Comparison of ENCODE assay signal across 24 cellular contexts in the genomic region with DNA sequence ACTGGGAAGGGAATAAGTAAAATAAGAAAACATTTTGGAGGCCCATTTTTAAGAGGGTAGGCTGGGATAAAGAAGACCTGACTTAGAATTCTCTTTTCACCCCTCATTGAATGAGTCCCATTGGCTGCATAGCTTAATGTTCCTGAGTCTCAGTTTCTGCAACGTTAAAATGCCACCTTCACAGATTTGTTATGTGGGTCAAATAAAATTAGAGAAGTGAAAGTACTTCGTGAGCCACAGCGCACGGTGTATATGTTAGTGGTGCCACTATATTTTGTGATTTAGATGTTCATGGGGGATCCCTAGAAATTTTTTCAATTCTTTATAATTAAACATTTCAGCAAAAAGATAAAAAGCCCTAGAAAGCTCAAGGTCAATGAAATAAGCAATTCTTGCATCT.
A peak's percentile ranks its signal among the peaks of the same experiment; 100 is the strongest.
DNase-seq lines count a peak whose midpoint lies in the region; ATAC-seq, FAIRE-seq and TF ChIP-seq lines count a peak whose summit lies in the region.
"Had no signal": no experiment of that assay in that cellular context is flagged by ENCODE, and none has a peak within 500 bp of the region (broad histone marks: within the 10 kb centered on the region; RNA-seq: fewer than 3 reads in every experiment).

No MANE protein-coding gene starts in this region.

- peaks cover 11 to 16% (median 11%) of the 10 kb centered on the region in 3 donors for H3K4me1 Mint-ChIP-seq in naive B cell
- H3K4me1 Mint-ChIP-seq in activated CD8-positive, alpha-beta T cell treated with anti-CD3 and anti-CD28 coated beads, Interleukin-2, amount 10 ng/mL, durations not matched to agents 7 days and 5 days (ENCODE audit: low read depth), result no peaks in the 10 kb centered on the region
- H3K4me1 Mint-ChIP-seq: activated naive CD8-positive, alpha-beta T cell treated with anti-CD3 and anti-CD28 coated beads, Interleukin-2, amount 50 U/mL, for 24 hours; naive thymus-derived CD4-positive, alpha-beta T cell had no signal

- CTCF ChIA-PET in activated CD8-positive, alpha-beta T cell treated with anti-CD3 and anti-CD28 coated beads, Interleukin-2, amount 10 ng/mL, durations not matched to agents 7 days and 5 days (lab: Charles Lee), result no interaction called here

- POLR2A ChIA-PET in activated CD8-positive, alpha-beta T cell treated with anti-CD3 and anti-CD28 coated beads, Interleukin-2, amount 10 ng/mL, durations not matched to agents 7 days and 5 days (lab: Charles Lee), result no interaction called here

- H3K27ac ChIP-seq in kidney (ENCODE audit: low read depth in 2 of 2, low read length in 2 of 2), result no peak overlapping the region
- H3K27ac ChIP-seq: heart left ventricle, tibial artery, VCaP had no signal

- H3K4me3 ChIP-seq in kidney (ENCODE audit: low read length in 2 of 2), result no peak overlapping the region
- H3K4me3 ChIP-seq: heart left ventricle, tibial artery had no signal

- TF ChIP-seq CTCF in kidney (IDR thresholded peaks at IDR 0.05; ENCODE audit: borderline replicate concordance, extremely low read depth, insufficient read depth), result no peak

- no peak overlapping the region for H3K27ac Mint-ChIP-seq in naive B cell
- no peak overlapping the region for H3K27ac Mint-ChIP-seq in activated CD8-positive, alpha-beta T cell treated with anti-CD3 and anti-CD28 coated beads, Interleukin-2, amount 10 ng/mL, durations not matched to agents 7 days and 5 days
- H3K27ac Mint-ChIP-seq: activated naive CD8-positive, alpha-beta T cell treated with anti-CD3 and anti-CD28 coated beads, Interleukin-2, amount 50 U/mL, for 24 hours; CD8-positive, alpha-beta T cell; naive thymus-derived CD4-positive, alpha-beta T cell; stimulated activated naive CD8-positive, alpha-beta T cell treated with anti-CD3 and anti-CD28 coated beads, Interleukin-15, Interleukin-2, amounts not matched to agents 100 ng/mL and 50 ng/mL, for 24 hours had no signal

- no peaks in the 10 kb centered on the region for H3K36me3 Mint-ChIP-seq in naive B cell
- H3K36me3 Mint-ChIP-seq in activated CD8-positive, alpha-beta T cell treated with anti-CD3 and anti-CD28 coated beads, Interleukin-2, amount 10 ng/mL, durations not matched to agents 7 days and 5 days (ENCODE audit: low read depth), result no peaks in the 10 kb centered on the region
- H3K36me3 Mint-ChIP-seq: CD8-positive, alpha-beta T cell; naive thymus-derived CD4-positive, alpha-beta T cell had no signal

- ATAC-seq in GM18867 (IDR thresholded peaks at IDR 0.05; ENCODE audit: unreplicated experiment), result peak; percentile 74
- ATAC-seq in GM21529 (IDR thresholded peaks at IDR 0.05; ENCODE audit: unreplicated experiment), result peak; percentile 59
- peak; percentile 68 for ATAC-seq in HG03442 (IDR thresholded peaks at IDR 0.05; ENCODE audit: unreplicated experiment)
- ATAC-seq in naive B cell (ENCODE audit: low read depth in 2 of 2), result peak; percentile 84 to 90
- ATAC-seq in activated CD8-positive, alpha-beta T cell treated with anti-CD3 and anti-CD28 coated beads, Interleukin-2, amount 10 ng/mL, durations not matched to agents 7 days and 5 days, result no peak
- ATAC-seq: activated naive CD8-positive, alpha-beta T cell treated with anti-CD3 and anti-CD28 coated beads, Interleukin-2, amount 50 U/mL, for 24 hours; CD8-positive, alpha-beta T cell; heart left ventricle; left colon; naive thymus-derived CD4-positive, alpha-beta T cell had no signal

- H3K4me1 ChIP-seq in kidney (ENCODE audit: control insufficient read depth in 1 of 2, insufficient read depth in 1 of 2, low read depth in 1 of 2, low read length in 2 of 2), result no peaks in the 10 kb centered on the region
- H3K4me1 ChIP-seq: heart left ventricle, tibial artery had no signal

- no peaks in the 10 kb centered on the region for H3K9me3 Mint-ChIP-seq in naive B cell
- H3K9me3 Mint-ChIP-seq in activated CD8-positive, alpha-beta T cell treated with anti-CD3 and anti-CD28 coated beads, Interleukin-2, amount 10 ng/mL, durations not matched to agents 7 days and 5 days (ENCODE audit: insufficient read depth), result no peaks in the 10 kb centered on the region
- H3K9me3 Mint-ChIP-seq: activated naive CD8-positive, alpha-beta T cell treated with anti-CD3 and anti-CD28 coated beads, Interleukin-2, amount 50 U/mL, for 24 hours; CD8-positive, alpha-beta T cell; stimulated activated naive CD8-positive, alpha-beta T cell treated with anti-CD3 and anti-CD28 coated beads, Interleukin-15, Interleukin-2, amounts not matched to agents 100 ng/mL and 50 ng/mL, for 24 hours had no signal

- H3K4me3 Mint-ChIP-seq in naive B cell, result no peak overlapping the region
- no peak overlapping the region for H3K4me3 Mint-ChIP-seq in activated CD8-positive, alpha-beta T cell treated with anti-CD3 and anti-CD28 coated beads, Interleukin-2, amount 10 ng/mL, durations not matched to agents 7 days and 5 days
- H3K4me3 Mint-ChIP-seq: activated naive CD8-positive, alpha-beta T cell treated with anti-CD3 and anti-CD28 coated beads, Interleukin-2, amount 50 U/mL, for 24 hours; CD8-positive, alpha-beta T cell; naive thymus-derived CD4-positive, alpha-beta T cell; stimulated activated naive CD8-positive, alpha-beta T cell treated with anti-CD3 and anti-CD28 coated beads, Interleukin-15, Interleukin-2, amounts not matched to agents 100 ng/mL and 50 ng/mL, for 24 hours had no signal

- no peak overlapping the region for H3K9ac ChIP-seq in kidney (ENCODE audit: low read length in 2 of 2)
- H3K9ac ChIP-seq: SK-N-SH had no signal

- H3K27me3 Mint-ChIP-seq in naive B cell, result peaks cover 12 to 15% (median 15%) of the 10 kb centered on the region in 3 donors
- peaks cover 3% of the 10 kb centered on the region for H3K27me3 Mint-ChIP-seq in activated CD8-positive, alpha-beta T cell treated with anti-CD3 and anti-CD28 coated beads, Interleukin-2, amount 10 ng/mL, durations not matched to agents 7 days and 5 days (ENCODE audit: low read depth)
- H3K27me3 Mint-ChIP-seq: stimulated activated naive CD8-positive, alpha-beta T cell treated with anti-CD3 and anti-CD28 coated beads, Interleukin-15, Interleukin-2, amounts not matched to agents 100 ng/mL and 50 ng/mL, for 24 hours had no signal

- no peak for FAIRE-seq in kidney (lab: Jason Lieb, UNC)

- no peaks in the 10 kb centered on the region for H3K36me3 ChIP-seq in kidney (ENCODE audit: control insufficient read depth in 1 of 2, insufficient read depth in 2 of 2, low read length in 2 of 2)
- H3K36me3 ChIP-seq: heart left ventricle, tibial artery had no signal

- intact Hi-C loops in kidney (cut with DNase I), result no loop called here

- DNase-seq in naive B cell (peak; percentile 28), AG20443 (ENCODE audit: low spot score) (no peak), kidney (no peak)
- DNase-seq in activated CD8-positive, alpha-beta T cell treated with anti-CD3 and anti-CD28 coated beads, Interleukin-2, amount 10 ng/mL, durations not matched to agents 7 days and 5 days, result no peak
- DNase-seq: activated effector memory CD4-positive, alpha-beta T cell treated with anti-CD3 and anti-CD28 coated beads, Interleukin-2, amount 50 U/mL, for 16 hours; activated naive CD8-positive, alpha-beta T cell treated with anti-CD3 and anti-CD28 coated beads, Interleukin-2, amount 50 U/mL, for 24 hours; CD8-positive, alpha-beta T cell; cerebellar nuclear complex; GOT3; heart left ventricle; Kasumi-1; left colon; mesendoderm; naive thymus-derived CD4-positive, alpha-beta T cell; NCI-H510A; retina; SK-N-SH; stimulated activated CD4-positive, alpha-beta T cell treated with anti-CD3 and anti-CD28 coated beads, Interleukin-4, amount 100 ng/mL, for 1 hour; tibial artery had no signal

- no peaks in the 10 kb centered on the region for H3K9me3 ChIP-seq in kidney (ENCODE audit: control insufficient read depth in 1 of 2, low read length in 2 of 2)
- H3K9me3 ChIP-seq: heart left ventricle, SK-N-SH, tibial artery had no signal
